23 cellular contexts compared by ENCODE assay signal in genomic region chrX:39596437-39596836, GRCh38.
"Had no signal": no experiment of that assay in that cellular context is flagged by ENCODE, and none has a peak within 500 bp of the region (broad histone marks: within the 10 kb centered on the region; RNA-seq: fewer than 3 reads in every experiment).

No MANE protein-coding gene starts in this region.

- H3K27ac Mint-ChIP-seq: naive thymus-derived CD4-positive, alpha-beta T cell; natural killer cell treated with Interleukin-12 subunit alpha and Interleukin-12 subunit beta and Interleukin-15 and Interleukin-18, amount 100 ng/mL, for 72 hours; progenitor cell of endocrine pancreas; stimulated activated memory B cell treated with anti-CD40 and anti-IgM and Interleukin-4, amounts not matched to agents 10 μg/mL and 1 μg/mL and 100 μg/mL, for 72 hours; type B pancreatic cell had no signal

- H3K4me3 ChIP-seq: hepatocyte, left ventricle myocardium inferior, lung, mucosa of descending colon, ovary, right atrium auricular region, right lobe of liver, smooth muscle cell, tibial nerve, uterus had no signal

- H3K36me3 Mint-ChIP-seq: naive thymus-derived CD4-positive, alpha-beta T cell; natural killer cell treated with Interleukin-12 subunit alpha and Interleukin-12 subunit beta and Interleukin-15 and Interleukin-18, amount 100 ng/mL, for 72 hours; stimulated activated memory B cell treated with anti-CD40 and anti-IgM and Interleukin-4, amounts not matched to agents 10 μg/mL and 1 μg/mL and 100 μg/mL, for 72 hours; type B pancreatic cell had no signal

- H3K4me3 Mint-ChIP-seq: naive thymus-derived CD4-positive, alpha-beta T cell; natural killer cell treated with Interleukin-12 subunit alpha and Interleukin-12 subunit beta and Interleukin-15 and Interleukin-18, amount 100 ng/mL, for 72 hours; stimulated activated memory B cell treated with anti-CD40 and anti-IgM and Interleukin-4, amounts not matched to agents 10 μg/mL and 1 μg/mL and 100 μg/mL, for 72 hours; type B pancreatic cell had no signal

- ATAC-seq: mucosa of descending colon; naive thymus-derived CD4-positive, alpha-beta T cell; natural killer cell treated with Interleukin-12 subunit alpha and Interleukin-12 subunit beta and Interleukin-15 and Interleukin-18, amount 100 ng/mL, for 72 hours; stimulated activated memory B cell treated with anti-CD40 and anti-IgM and Interleukin-4, amounts not matched to agents 10 μg/mL and 1 μg/mL and 100 μg/mL, for 72 hours had no signal

- H3K36me3 ChIP-seq: left ventricle myocardium inferior, ovary, right atrium auricular region, right lobe of liver, tibial nerve, uterus had no signal

- H3K27ac ChIP-seq: hepatocyte, left ventricle myocardium inferior, ovary, right atrium auricular region, right lobe of liver, tibial nerve, uterus had no signal

- H3K27me3 ChIP-seq: hepatocyte, ovary, right atrium auricular region, right lobe of liver, tibial nerve, uterus had no signal

- H3K9me3 Mint-ChIP-seq: natural killer cell treated with Interleukin-12 subunit alpha and Interleukin-12 subunit beta and Interleukin-15 and Interleukin-18, amount 100 ng/mL, for 72 hours; stimulated activated memory B cell treated with anti-CD40 and anti-IgM and Interleukin-4, amounts not matched to agents 10 μg/mL and 1 μg/mL and 100 μg/mL, for 72 hours; type B pancreatic cell had no signal

- DNase-seq: islet precursor cell; left ventricle myocardium inferior; mesendoderm; midbrain; mucosa of descending colon; naive thymus-derived CD4-positive, alpha-beta T cell; ovary; right lobe of liver; stimulated activated CD4-positive, alpha-beta T cell treated with anti-CD3 and anti-CD28 coated beads, Interleukin-2, amount 100 ng/mL, for 48 hours; stimulated activated CD4-positive, alpha-beta T cell treated with anti-CD3 and anti-CD28 coated beads, Interleukin-4, amount 100 ng/mL, for 4 hours; stimulated activated CD8-positive, alpha-beta memory T cell treated with anti-CD3 and anti-CD28 coated beads, Interleukin-4, amount 100 ng/mL, for 48 hours; stimulated activated naive CD4-positive, alpha-beta T cell treated with Interleukin-2 at 50 U/mL for 16 hours; substantia nigra; uterus had no signal

- H3K4me1 Mint-ChIP-seq: naive thymus-derived CD4-positive, alpha-beta T cell; stimulated activated memory B cell treated with anti-CD40 and anti-IgM and Interleukin-4, amounts not matched to agents 10 μg/mL and 1 μg/mL and 100 μg/mL, for 72 hours had no signal

- H3K27me3 Mint-ChIP-seq: naive thymus-derived CD4-positive, alpha-beta T cell; progenitor cell of endocrine pancreas; type B pancreatic cell had no signal

- H3K9me3 ChIP-seq: left ventricle myocardium inferior, mucosa of descending colon, ovary, right atrium auricular region, right lobe of liver, tibial nerve, uterus had no signal

- H3K4me1 ChIP-seq: left ventricle myocardium inferior, right atrium auricular region, right lobe of liver, tibial nerve, uterus had no signal
